Comparison of ENCODE assay signal across 22 cellular contexts in genomic region chr18:74200780-74201179, GRCh38. TPM values are rescaled to one million over a fixed set of nuclear protein-coding genes. Genes with fewer than 3 reads are reported as not detected.
"Had no signal": no experiment of that assay in that cellular context is flagged by ENCODE, and none has a peak within 500 bp of the region (broad histone marks: within the 10 kb centered on the region; RNA-seq: fewer than 3 reads in every experiment).

No MANE protein-coding gene starts in this region.

- H3K27me3 ChIP-seq: colonic mucosa, spleen, transverse colon had no signal

- H3K27ac ChIP-seq: colonic mucosa, epithelial cell of prostate, gastrocnemius medialis, left ventricle myocardium inferior, prostate gland, skin epidermis, spleen, thoracic aorta, transverse colon had no signal

- H3K4me3 ChIP-seq: colonic mucosa, gastrocnemius medialis, left ventricle myocardium inferior, lung, prostate gland, skin epidermis, spleen, thoracic aorta, transverse colon had no signal

- H3K27me3 Mint-ChIP-seq: central memory CD8-positive, alpha-beta T cell; dendritic cell treated with granulocyte-macrophage colony-stimulating factor and Interleukin-4, amounts not matched to agents 40 ng/mL and 50 ng/mL, for 4 days; memory B cell; stimulated activated naive B cell treated with anti-CD40 and anti-IgM and Interleukin-4, amounts not matched to agents 10 μg/mL and 1 μg/mL and 100 μg/mL, for 72 hours; stimulated activated naive CD8-positive, alpha-beta T cell treated with anti-CD3 and anti-CD28 coated beads, Interleukin-15, Interleukin-2, amounts not matched to agents 100 ng/mL and 50 ng/mL, for 24 hours had no signal

- FAIRE-seq: kidney had no signal

- H3K36me3 Mint-ChIP-seq: memory B cell; natural killer cell; stimulated activated naive B cell treated with anti-CD40 and anti-IgM and Interleukin-4, amounts not matched to agents 10 μg/mL and 1 μg/mL and 100 μg/mL, for 72 hours had no signal

- H3K9me3 Mint-ChIP-seq: central memory CD8-positive, alpha-beta T cell; dendritic cell treated with granulocyte-macrophage colony-stimulating factor and Interleukin-4, amounts not matched to agents 40 ng/mL and 50 ng/mL, for 4 days; memory B cell; natural killer cell; stimulated activated naive B cell treated with anti-CD40 and anti-IgM and Interleukin-4, amounts not matched to agents 10 μg/mL and 1 μg/mL and 100 μg/mL, for 72 hours; stimulated activated naive CD8-positive, alpha-beta T cell treated with anti-CD3 and anti-CD28 coated beads, Interleukin-15, Interleukin-2, amounts not matched to agents 100 ng/mL and 50 ng/mL, for 24 hours had no signal

- H3K9me3 ChIP-seq: colonic mucosa, gastrocnemius medialis, left ventricle myocardium inferior, prostate gland, spleen, thoracic aorta, transverse colon had no signal

- DNase-seq: colonic mucosa; effector CD8-positive, alpha-beta T cell; endodermal cell; foreskin fibroblast; gastrocnemius medialis; kidney; left ventricle myocardium inferior; natural killer cell; right cardiac atrium; spleen; stimulated activated naive B cell treated with anti-CD40 and anti-IgM and Interleukin-4, amounts not matched to agents 10 μg/mL and 1 μg/mL and 100 μg/mL, for 72 hours; transverse colon had no signal

- H3K36me3 ChIP-seq: colonic mucosa, gastrocnemius medialis, left ventricle myocardium inferior, prostate gland, spleen, thoracic aorta, transverse colon had no signal

- ATAC-seq: esophagus mucosa; gastrocnemius medialis; natural killer cell; right cardiac atrium; stimulated activated naive B cell treated with anti-CD40 and anti-IgM and Interleukin-4, amounts not matched to agents 10 μg/mL and 1 μg/mL and 100 μg/mL, for 72 hours had no signal

- H3K27ac Mint-ChIP-seq: dendritic cell treated with granulocyte-macrophage colony-stimulating factor and Interleukin-4, amounts not matched to agents 40 ng/mL and 50 ng/mL, for 4 days; endodermal cell; memory B cell; natural killer cell; stimulated activated naive B cell treated with anti-CD40 and anti-IgM and Interleukin-4, amounts not matched to agents 10 μg/mL and 1 μg/mL and 100 μg/mL, for 72 hours; stimulated activated naive CD8-positive, alpha-beta T cell treated with anti-CD3 and anti-CD28 coated beads, Interleukin-15, Interleukin-2, amounts not matched to agents 100 ng/mL and 50 ng/mL, for 24 hours had no signal

- H3K4me1 ChIP-seq: colonic mucosa, gastrocnemius medialis, prostate gland had no signal

- H3K4me3 Mint-ChIP-seq: central memory CD8-positive, alpha-beta T cell; dendritic cell treated with granulocyte-macrophage colony-stimulating factor and Interleukin-4, amounts not matched to agents 40 ng/mL and 50 ng/mL, for 4 days; endodermal cell; memory B cell; natural killer cell; stimulated activated naive B cell treated with anti-CD40 and anti-IgM and Interleukin-4, amounts not matched to agents 10 μg/mL and 1 μg/mL and 100 μg/mL, for 72 hours; stimulated activated naive CD8-positive, alpha-beta T cell treated with anti-CD3 and anti-CD28 coated beads, Interleukin-15, Interleukin-2, amounts not matched to agents 100 ng/mL and 50 ng/mL, for 24 hours had no signal

RNA-seq across cellular contexts. Expression of gene FBXO15, which starts 53.1 kb away (rescaled TPM):
- total RNA-seq: colonic mucosa, gastrocnemius medialis, left ventricle myocardium inferior had no signal
